In genomic region chr9:87740198-87740597, GRCh38 we compare ENCODE assay signal across 36 cellular contexts.
"Had no signal": no experiment of that assay in that cellular context is flagged by ENCODE, and none has a peak within 500 bp of the region (broad histone marks: within the 10 kb centered on the region; RNA-seq: fewer than 3 reads in every experiment).

No MANE protein-coding gene starts in this region.

- H3K9me3 ChIP-seq: gastrocnemius medialis had no signal

- H3K27ac Mint-ChIP-seq: activated CD4-positive, alpha-beta memory T cell treated with anti-CD3 and anti-CD28 coated beads, Interleukin-2, amount 10 ng/mL, durations not matched to agents 7 days and 5 days; activated CD4-positive, alpha-beta T cell treated with anti-CD3 and anti-CD28 coated beads, Interleukin-2, amount 10 ng/mL, durations not matched to agents 7 days and 5 days; activated naive CD8-positive, alpha-beta T cell; activated T-cell treated with anti-CD3 and anti-CD28 coated beads, Interleukin-2, amount 50 U/mL, for 24 hours; activated T-cell treated with anti-CD3 and anti-CD28 coated beads, Interleukin-2, amount 50 U/mL, for 72 hours; dendritic cell treated with granulocyte-macrophage colony-stimulating factor and Interleukin-4, amounts not matched to agents 40 ng/mL and 50 ng/mL, for 4 days; T-helper 17 cell; T-helper 2 cell treated with Interferon-gamma antibody and Interleukin-4, amounts not matched to agents 5 μg/mL and 100 μg/mL, for 36 hours; WTC11 had no signal

- H3K4me3 ChIP-seq: coronary artery, dorsolateral prefrontal cortex, esophagus muscularis mucosa, gastrocnemius medialis, heart left ventricle had no signal

- H3K27ac ChIP-seq: brain microvascular endothelial cell, coronary artery, dorsolateral prefrontal cortex, esophagus muscularis mucosa, foreskin keratinocyte, gastrocnemius medialis, heart left ventricle, VCaP had no signal

- H3K4me3 Mint-ChIP-seq: activated CD4-positive, alpha-beta memory T cell treated with anti-CD3 and anti-CD28 coated beads, Interleukin-2, amount 10 ng/mL, durations not matched to agents 7 days and 5 days; activated CD4-positive, alpha-beta T cell treated with anti-CD3 and anti-CD28 coated beads, Interleukin-2, amount 10 ng/mL, durations not matched to agents 7 days and 5 days; activated naive CD8-positive, alpha-beta T cell; activated T-cell treated with anti-CD3 and anti-CD28 coated beads, Interleukin-2, amount 50 U/mL, for 24 hours; activated T-cell treated with anti-CD3 and anti-CD28 coated beads, Interleukin-2, amount 50 U/mL, for 72 hours; central memory CD8-positive, alpha-beta T cell; dendritic cell treated with granulocyte-macrophage colony-stimulating factor and Interleukin-4, amounts not matched to agents 40 ng/mL and 50 ng/mL, for 4 days; T-helper 17 cell; T-helper 2 cell treated with Interferon-gamma antibody and Interleukin-4, amounts not matched to agents 5 μg/mL and 100 μg/mL, for 36 hours; WTC11 had no signal

- DNase-seq: activated CD4-positive, alpha-beta memory T cell treated with anti-CD3 and anti-CD28 coated beads, Interleukin-2, amount 10 ng/mL, durations not matched to agents 7 days and 5 days; activated CD4-positive, alpha-beta T cell treated with anti-CD3 and anti-CD28 coated beads for 1 hour; activated CD4-positive, alpha-beta T cell treated with anti-CD3 and anti-CD28 coated beads for 4 hours; activated CD4-positive, alpha-beta T cell treated with anti-CD3 and anti-CD28 coated beads, Interleukin-2, amount 10 ng/mL, durations not matched to agents 7 days and 5 days; activated CD4-positive, alpha-beta T cell treated with anti-CD3 and anti-CD28 coated beads, Interleukin-2, amount 50 U/mL, for 4 hours; activated CD8-positive, alpha-beta memory T cell treated with anti-CD3 and anti-CD28 coated beads, Interleukin-2, amount 50 U/mL, for 48 hours; activated gamma-delta T cell treated with Interleukin-2 at 50 U/mL for 16 hours; activated naive CD4-positive, alpha-beta T cell treated with anti-CD3 and anti-CD28 coated beads, Interleukin-2, amount 50 U/mL, for 16 hours; activated naive CD4-positive, alpha-beta T cell treated with Interleukin-2 at 50 U/mL for 16 hours; activated T-cell treated with anti-CD3 and anti-CD28 coated beads for 4 hours; activated T-cell treated with anti-CD3 and anti-CD28 coated beads, Interleukin-2, amount 50 U/mL, for 24 hours; activated T-cell treated with anti-CD3 and anti-CD28 coated beads, Interleukin-2, amount 50 U/mL, for 72 hours; amniotic stem cell; anterior cingulate cortex; brain microvascular endothelial cell; dorsolateral prefrontal cortex; effector memory CD4-positive, alpha-beta T cell; erythroblast; foreskin keratinocyte; gastrocnemius medialis; glutamatergic neuron; heart left ventricle; hypothalamus; T-helper 17 cell; T1000 had no signal

- ATAC-seq: activated T-cell treated with anti-CD3 and anti-CD28 coated beads, Interleukin-2, amount 50 U/mL, for 72 hours; foreskin keratinocyte; gastrocnemius medialis; heart left ventricle; T-helper 17 cell; WTC11 had no signal

- H3K27me3 ChIP-seq: brain microvascular endothelial cell, dorsolateral prefrontal cortex, foreskin keratinocyte had no signal

- H3K4me1 Mint-ChIP-seq: central memory CD8-positive, alpha-beta T cell; T-helper 17 cell; WTC11 had no signal

- H3K36me3 ChIP-seq: brain microvascular endothelial cell, esophagus muscularis mucosa, gastrocnemius medialis, heart left ventricle had no signal

- H3K4me1 ChIP-seq: esophagus muscularis mucosa, foreskin keratinocyte, gastrocnemius medialis, heart left ventricle had no signal

- FAIRE-seq: astrocyte, bronchial epithelial cell, TTC549 had no signal
